8 cellular contexts compared by ENCODE assay signal in genomic region chr19:18920400-18920799, GRCh38. TPM values are rescaled to one million over a fixed set of nuclear protein-coding genes. Genes with fewer than 3 reads are reported as not detected.
A peak's percentile ranks its signal among the peaks of the same experiment; 100 is the strongest.
DNase-seq lines count a peak whose midpoint lies in the region; ATAC-seq and TF ChIP-seq lines count a peak whose summit lies in the region.

No MANE protein-coding gene starts in this region.

- peak overlapping the region; percentile 54 for H3K27ac ChIP-seq in KOPT-K1 (ENCODE audit: low read depth, low read length, poor library complexity, severe bottlenecking)
- H3K27ac ChIP-seq in coronary artery: no peak overlapping the region
- H3K27ac ChIP-seq in naive thymus-derived CD4-positive, alpha-beta T cell (ENCODE audit: low read depth, low read length): peak overlapping the region; percentile 81

- peaks cover 49% of the 10 kb centered on the region for H3K36me3 ChIP-seq in KOPT-K1 (ENCODE audit: insufficient read depth, low read length)
- H3K36me3 ChIP-seq in naive thymus-derived CD4-positive, alpha-beta T cell (ENCODE audit: control insufficient read depth in 2 of 3, insufficient read depth in 3 of 3, low read length in 3 of 3): peaks cover 7 to 56% (median 8%) of the 10 kb centered on the region in 3 experiments

- POLR2A ChIA-PET in naive thymus-derived CD4-positive, alpha-beta T cell (lab: Charles Lee): interaction anchor here (0.9 to 2.5 kb wide), 3 partner anchors 12 to 378 kb away, joined by 3 to 8 read pairs (median 4); partner anchors contain the start of gene REX1BD

- TF ChIP-seq CTCF in AG10803 (conservative IDR thresholded peaks at IDR 0.05; ENCODE audit: low read length) (no peak), coronary artery (IDR thresholded peaks at IDR 0.05) (no peak)

- intact Hi-C loops in naive thymus-derived CD4-positive, alpha-beta T cell (cut with micrococcal nuclease): no loop called here

- DNase-seq in AG10803 (ENCODE audit: low read depth) (no peak), coronary artery (ENCODE audit: low spot score) (no peak), DMS53 (lab: John Stamatoyannopoulos, UW) (no peak), NCI-H2227 treated with DMSO at 0.1 percent for 48 hours (lab: John Stamatoyannopoulos, UW) (no peak), retina (no peak)
- no peak for DNase-seq in naive thymus-derived CD4-positive, alpha-beta T cell
- no peak for DNase-seq in activated CD8-positive, alpha-beta memory T cell treated with anti-CD3 and anti-CD28 coated beads, Interleukin-2, amount 50 U/mL, for 48 hours

- H3K27ac Mint-ChIP-seq in naive thymus-derived CD4-positive, alpha-beta T cell: peak overlapping the region in 6 of 9 donors; percentile 76 to 98 (median 96)

- no peak for ATAC-seq in naive thymus-derived CD4-positive, alpha-beta T cell

- no peaks in the 10 kb centered on the region for H3K27me3 ChIP-seq in naive thymus-derived CD4-positive, alpha-beta T cell (ENCODE audit: control insufficient read depth in 2 of 2, insufficient read depth in 2 of 2, low read length in 2 of 2)

- peaks cover 0 to 23% (median 9%) of the 10 kb centered on the region in 5 donors for H3K36me3 Mint-ChIP-seq in naive thymus-derived CD4-positive, alpha-beta T cell

- peak overlapping the region; percentile 71 to 100 (median 92) for H3K4me3 Mint-ChIP-seq in naive thymus-derived CD4-positive, alpha-beta T cell

- H3K4me3 ChIP-seq in AG10803 (ENCODE audit: low read length): peak overlapping the region; percentile 98
- peak overlapping the region; percentile 77 for H3K4me3 ChIP-seq in coronary artery
- peak overlapping the region; percentile 85 for H3K4me3 ChIP-seq in naive thymus-derived CD4-positive, alpha-beta T cell (ENCODE audit: low read length)

- H3K4me1 ChIP-seq in naive thymus-derived CD4-positive, alpha-beta T cell (ENCODE audit: control insufficient read depth in 2 of 2, insufficient read depth in 2 of 2, low read length in 2 of 2): peaks cover 18 to 21% of the 10 kb centered on the region in 2 donors

- H3K9me3 Mint-ChIP-seq in naive thymus-derived CD4-positive, alpha-beta T cell: no peaks in the 10 kb centered on the region

- CTCF ChIA-PET in naive thymus-derived CD4-positive, alpha-beta T cell (lab: Charles Lee): no interaction called here

- no peaks in the 10 kb centered on the region for H3K9me3 ChIP-seq in KOPT-K1 (ENCODE audit: insufficient read depth, low read length, poor library complexity, severe bottlenecking)
- no peaks in the 10 kb centered on the region for H3K9me3 ChIP-seq in naive thymus-derived CD4-positive, alpha-beta T cell (ENCODE audit: control insufficient read depth in 2 of 3, low read length in 3 of 3)

- peaks cover 0 to 2% (median 0%) of the 10 kb centered on the region in 5 donors for H3K27me3 Mint-ChIP-seq in naive thymus-derived CD4-positive, alpha-beta T cell

- H3K4me1 Mint-ChIP-seq in naive thymus-derived CD4-positive, alpha-beta T cell: peaks cover 20 to 53% (median 33%) of the 10 kb centered on the region in 7 donors

RNA-seq across cellular contexts. Expression of gene DDX49, which starts 0.9 kb away (rescaled TPM):
- 10 to 100 TPM; 36.4 to 63.2 (median 50.2) TPM for total RNA-seq in naive thymus-derived CD4-positive, alpha-beta T cell
- 10 to 100 TPM; 19.9 to 50.8 TPM for polyA plus RNA-seq in naive thymus-derived CD4-positive, alpha-beta T cell

RNA-seq across cellular contexts. Expression of gene COPE, which starts 1.2 kb away (rescaled TPM):
- total RNA-seq in naive thymus-derived CD4-positive, alpha-beta T cell: 100 to 1,000 TPM; 124 to 283 (median 163) TPM
- polyA plus RNA-seq in naive thymus-derived CD4-positive, alpha-beta T cell: 100 to 1,000 TPM; 214 to 247 TPM

RNA-seq across cellular contexts. Expression of gene HOMER3, which starts 20.6 kb away (rescaled TPM):
- 10 to 100 TPM in 1 of 5 experiments, 1 to 10 TPM in 1, under 1 TPM in 2, not detected in 1; 0.53 to 16.3 (median 1.4) TPM for total RNA-seq in naive thymus-derived CD4-positive, alpha-beta T cell
- not detected for polyA plus RNA-seq in naive thymus-derived CD4-positive, alpha-beta T cell

RNA-seq across cellular contexts. Expression of gene CERS1, which starts 24.4 kb away (rescaled TPM):
- total RNA-seq in naive thymus-derived CD4-positive, alpha-beta T cell: not detected
- polyA plus RNA-seq in naive thymus-derived CD4-positive, alpha-beta T cell: not detected

Comparison
In these comparisons a context has a peak if more than half of its experiments do, and no peak if none do; other contexts are left out.
1. H3K27ac ChIP-seq: peak in KOPT-K1 (single experiment) and naive thymus-derived CD4-positive, alpha-beta T cell (single experiment); none in coronary artery (0 of 2).
2. Peak in every context shown above with its lines, with median percentiles within 50 percentile points of each other: H3K4me3 ChIP-seq.